Comparison of ENCODE assay signal across 1 cellular context in the genomic region with DNA sequence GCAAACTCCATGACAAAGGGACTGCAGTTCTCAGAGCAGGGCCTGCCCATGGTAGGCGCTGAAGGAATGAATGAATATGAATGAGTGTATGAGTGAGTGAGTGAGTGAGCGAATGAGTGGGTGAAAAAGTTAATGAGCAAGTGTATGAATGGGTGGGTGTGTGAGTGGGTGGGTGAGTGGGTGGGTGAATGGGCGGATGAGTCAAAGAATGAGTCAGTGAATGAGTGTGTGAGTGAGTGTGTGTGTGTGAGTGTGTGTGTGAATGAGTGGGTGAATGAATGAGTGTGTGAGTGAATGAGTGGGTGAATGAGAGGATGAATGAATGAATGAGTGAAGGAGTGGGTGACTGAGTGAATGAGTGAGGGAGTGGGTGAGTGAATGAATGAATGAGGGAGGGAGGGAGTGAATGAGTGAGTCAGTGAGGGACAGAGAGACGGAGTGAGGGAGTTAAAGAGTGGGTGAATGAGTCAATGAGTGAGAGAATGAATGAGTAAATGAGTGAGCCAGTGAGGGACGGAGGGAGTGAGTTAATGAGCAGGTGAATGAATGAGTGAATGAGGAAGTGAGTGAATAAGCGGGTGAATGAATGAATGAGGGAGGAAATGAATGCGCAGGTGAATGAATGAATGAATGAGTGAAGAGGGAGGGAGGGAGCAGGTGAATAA.
TF ChIP-seq lines count a peak whose summit lies in the region.

No MANE protein-coding gene starts in this region.

TF ChIP-seq in K562, 482 proteins besides CTCF, POLR2A, EP300 and RAD21 (continued from another document and continues in another):
- no peak for TF ChIP-seq CSDE1 (IDR thresholded peaks at IDR 0.05)
- TF ChIP-seq, protein P1, sequence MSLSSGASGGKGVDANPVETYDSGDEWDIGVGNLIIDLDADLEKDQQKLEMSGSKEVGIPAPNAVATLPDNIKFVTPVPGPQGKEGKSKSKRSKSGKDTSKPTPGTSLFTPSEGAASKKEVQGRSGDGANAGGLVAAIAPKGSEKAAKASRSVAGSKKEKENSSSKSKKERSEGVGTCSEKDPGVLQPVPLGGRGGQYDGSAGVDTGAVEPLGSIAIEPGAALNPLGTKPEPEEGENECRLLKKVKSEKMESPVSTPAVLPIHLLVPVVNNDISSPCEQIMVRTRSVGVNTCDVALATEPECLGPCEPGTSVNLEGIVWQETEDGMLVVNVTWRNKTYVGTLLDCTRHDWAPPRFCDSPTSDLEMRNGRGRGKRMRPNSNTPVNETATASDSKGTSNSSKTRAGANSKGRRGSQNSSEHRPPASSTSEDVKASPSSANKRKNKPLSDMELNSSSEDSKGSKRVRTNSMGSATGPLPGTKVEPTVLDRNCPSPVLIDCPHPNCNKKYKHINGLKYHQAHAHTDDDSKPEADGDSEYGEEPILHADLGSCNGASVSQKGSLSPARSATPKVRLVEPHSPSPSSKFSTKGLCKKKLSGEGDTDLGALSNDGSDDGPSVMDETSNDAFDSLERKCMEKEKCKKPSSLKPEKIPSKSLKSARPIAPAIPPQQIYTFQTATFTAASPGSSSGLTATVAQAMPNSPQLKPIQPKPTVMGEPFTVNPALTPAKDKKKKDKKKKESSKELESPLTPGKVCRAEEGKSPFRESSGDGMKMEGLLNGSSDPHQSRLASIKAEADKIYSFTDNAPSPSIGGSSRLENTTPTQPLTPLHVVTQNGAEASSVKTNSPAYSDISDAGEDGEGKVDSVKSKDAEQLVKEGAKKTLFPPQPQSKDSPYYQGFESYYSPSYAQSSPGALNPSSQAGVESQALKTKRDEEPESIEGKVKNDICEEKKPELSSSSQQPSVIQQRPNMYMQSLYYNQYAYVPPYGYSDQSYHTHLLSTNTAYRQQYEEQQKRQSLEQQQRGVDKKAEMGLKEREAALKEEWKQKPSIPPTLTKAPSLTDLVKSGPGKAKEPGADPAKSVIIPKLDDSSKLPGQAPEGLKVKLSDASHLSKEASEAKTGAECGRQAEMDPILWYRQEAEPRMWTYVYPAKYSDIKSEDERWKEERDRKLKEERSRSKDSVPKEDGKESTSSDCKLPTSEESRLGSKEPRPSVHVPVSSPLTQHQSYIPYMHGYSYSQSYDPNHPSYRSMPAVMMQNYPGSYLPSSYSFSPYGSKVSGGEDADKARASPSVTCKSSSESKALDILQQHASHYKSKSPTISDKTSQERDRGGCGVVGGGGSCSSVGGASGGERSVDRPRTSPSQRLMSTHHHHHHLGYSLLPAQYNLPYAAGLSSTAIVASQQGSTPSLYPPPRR (CRISPR knock-in tag; IDR thresholded peaks at IDR 0.05; ENCODE audit: borderline replicate concordance), result no peak
- no peak for TF ChIP-seq HDGF (IDR thresholded peaks at IDR 0.05)
- TF ChIP-seq ARID1B (IDR thresholded peaks at IDR 0.05), result peak; percentile 41
- no peak for TF ChIP-seq DIDO1 (tag; IDR thresholded peaks at IDR 0.05; ENCODE audit: low read depth)
- TF ChIP-seq L3MBTL2 (IDR thresholded peaks at IDR 0.05), result no peak
- no peak for TF ChIP-seq ZNF584 (CRISPR knock-in tag; IDR thresholded peaks at IDR 0.05; ENCODE audit: low read depth)
- no peak for TF ChIP-seq ZNF23 (CRISPR knock-in tag; IDR thresholded peaks at IDR 0.05)
- TF ChIP-seq ZNF780A (CRISPR knock-in tag; IDR thresholded peaks at IDR 0.05), result no peak
- TF ChIP-seq, protein P2, sequence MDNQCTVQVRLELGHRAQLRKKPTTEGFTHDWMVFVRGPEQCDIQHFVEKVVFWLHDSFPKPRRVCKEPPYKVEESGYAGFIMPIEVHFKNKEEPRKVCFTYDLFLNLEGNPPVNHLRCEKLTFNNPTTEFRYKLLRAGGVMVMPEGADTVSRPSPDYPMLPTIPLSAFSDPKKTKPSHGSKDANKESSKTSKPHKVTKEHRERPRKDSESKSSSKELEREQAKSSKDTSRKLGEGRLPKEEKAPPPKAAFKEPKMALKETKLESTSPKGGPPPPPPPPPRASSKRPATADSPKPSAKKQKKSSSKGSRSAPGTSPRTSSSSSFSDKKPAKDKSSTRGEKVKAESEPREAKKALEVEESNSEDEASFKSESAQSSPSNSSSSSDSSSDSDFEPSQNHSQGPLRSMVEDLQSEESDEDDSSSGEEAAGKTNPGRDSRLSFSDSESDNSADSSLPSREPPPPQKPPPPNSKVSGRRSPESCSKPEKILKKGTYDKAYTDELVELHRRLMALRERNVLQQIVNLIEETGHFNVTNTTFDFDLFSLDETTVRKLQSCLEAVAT (IDR thresholded peaks at IDR 0.05), result 0 out of 4 replicates have a peak, but pooled peaks have one; percentile 48 to 59
- TF ChIP-seq ZNF764 (CRISPR knock-in tag; IDR thresholded peaks at IDR 0.05; ENCODE audit: low read depth), result no peak
- no peak for TF ChIP-seq SMC3 (conservative IDR thresholded peaks at IDR 0.05; ENCODE audit: insufficient read depth, low read depth, low read length)
- TF ChIP-seq, protein P3, sequence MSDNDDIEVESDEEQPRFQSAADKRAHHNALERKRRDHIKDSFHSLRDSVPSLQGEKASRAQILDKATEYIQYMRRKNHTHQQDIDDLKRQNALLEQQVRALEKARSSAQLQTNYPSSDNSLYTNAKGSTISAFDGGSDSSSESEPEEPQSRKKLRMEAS (CRISPR knock-in tag; IDR thresholded peaks at IDR 0.05), result no peak
- TF ChIP-seq, protein P4, sequence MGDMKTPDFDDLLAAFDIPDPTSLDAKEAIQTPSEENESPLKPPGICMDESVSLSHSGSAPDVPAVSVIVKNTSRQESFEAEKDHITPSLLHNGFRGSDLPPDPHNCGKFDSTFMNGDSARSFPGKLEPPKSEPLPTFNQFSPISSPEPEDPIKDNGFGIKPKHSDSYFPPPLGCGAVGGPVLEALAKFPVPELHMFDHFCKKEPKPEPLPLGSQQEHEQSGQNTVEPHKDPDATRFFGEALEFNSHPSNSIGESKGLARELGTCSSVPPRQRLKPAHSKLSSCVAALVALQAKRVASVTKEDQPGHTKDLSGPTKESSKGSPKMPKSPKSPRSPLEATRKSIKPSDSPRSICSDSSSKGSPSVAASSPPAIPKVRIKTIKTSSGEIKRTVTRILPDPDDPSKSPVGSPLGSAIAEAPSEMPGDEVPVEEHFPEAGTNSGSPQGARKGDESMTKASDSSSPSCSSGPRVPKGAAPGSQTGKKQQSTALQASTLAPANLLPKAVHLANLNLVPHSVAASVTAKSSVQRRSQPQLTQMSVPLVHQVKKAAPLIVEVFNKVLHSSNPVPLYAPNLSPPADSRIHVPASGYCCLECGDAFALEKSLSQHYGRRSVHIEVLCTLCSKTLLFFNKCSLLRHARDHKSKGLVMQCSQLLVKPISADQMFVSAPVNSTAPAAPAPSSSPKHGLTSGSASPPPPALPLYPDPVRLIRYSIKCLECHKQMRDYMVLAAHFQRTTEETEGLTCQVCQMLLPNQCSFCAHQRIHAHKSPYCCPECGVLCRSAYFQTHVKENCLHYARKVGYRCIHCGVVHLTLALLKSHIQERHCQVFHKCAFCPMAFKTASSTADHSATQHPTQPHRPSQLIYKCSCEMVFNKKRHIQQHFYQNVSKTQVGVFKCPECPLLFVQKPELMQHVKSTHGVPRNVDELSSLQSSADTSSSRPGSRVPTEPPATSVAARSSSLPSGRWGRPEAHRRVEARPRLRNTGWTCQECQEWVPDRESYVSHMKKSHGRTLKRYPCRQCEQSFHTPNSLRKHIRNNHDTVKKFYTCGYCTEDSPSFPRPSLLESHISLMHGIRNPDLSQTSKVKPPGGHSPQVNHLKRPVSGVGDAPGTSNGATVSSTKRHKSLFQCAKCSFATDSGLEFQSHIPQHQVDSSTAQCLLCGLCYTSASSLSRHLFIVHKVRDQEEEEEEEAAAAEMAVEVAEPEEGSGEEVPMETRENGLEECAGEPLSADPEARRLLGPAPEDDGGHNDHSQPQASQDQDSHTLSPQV (IDR thresholded peaks at IDR 0.05), result no peak
- TF ChIP-seq EP400 (IDR thresholded peaks at IDR 0.05), result no peak
- no peak for TF ChIP-seq POU5F1 (IDR thresholded peaks at IDR 0.05; ENCODE audit: borderline replicate concordance, low read depth, low read length, partially characterized antibody)
- TF ChIP-seq ZNF57 (CRISPR knock-in tag; IDR thresholded peaks at IDR 0.05), result no peak
- TF ChIP-seq DPF2 (IDR thresholded peaks at IDR 0.05), result peak; percentile 76
- no peak for TF ChIP-seq ZZZ3 (IDR thresholded peaks at IDR 0.05)
- TF ChIP-seq, protein P5, sequence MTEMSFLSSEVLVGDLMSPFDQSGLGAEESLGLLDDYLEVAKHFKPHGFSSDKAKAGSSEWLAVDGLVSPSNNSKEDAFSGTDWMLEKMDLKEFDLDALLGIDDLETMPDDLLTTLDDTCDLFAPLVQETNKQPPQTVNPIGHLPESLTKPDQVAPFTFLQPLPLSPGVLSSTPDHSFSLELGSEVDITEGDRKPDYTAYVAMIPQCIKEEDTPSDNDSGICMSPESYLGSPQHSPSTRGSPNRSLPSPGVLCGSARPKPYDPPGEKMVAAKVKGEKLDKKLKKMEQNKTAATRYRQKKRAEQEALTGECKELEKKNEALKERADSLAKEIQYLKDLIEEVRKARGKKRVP (CRISPR knock-in tag; IDR thresholded peaks at IDR 0.05), result no peak
- TF ChIP-seq, protein P6, sequence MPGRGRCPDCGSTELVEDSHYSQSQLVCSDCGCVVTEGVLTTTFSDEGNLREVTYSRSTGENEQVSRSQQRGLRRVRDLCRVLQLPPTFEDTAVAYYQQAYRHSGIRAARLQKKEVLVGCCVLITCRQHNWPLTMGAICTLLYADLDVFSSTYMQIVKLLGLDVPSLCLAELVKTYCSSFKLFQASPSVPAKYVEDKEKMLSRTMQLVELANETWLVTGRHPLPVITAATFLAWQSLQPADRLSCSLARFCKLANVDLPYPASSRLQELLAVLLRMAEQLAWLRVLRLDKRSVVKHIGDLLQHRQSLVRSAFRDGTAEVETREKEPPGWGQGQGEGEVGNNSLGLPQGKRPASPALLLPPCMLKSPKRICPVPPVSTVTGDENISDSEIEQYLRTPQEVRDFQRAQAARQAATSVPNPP (IDR thresholded peaks at IDR 0.05; ENCODE audit: borderline replicate concordance, insufficient read depth, insufficient read length), result no peak
- no peak for TF ChIP-seq NFXL1 (CRISPR knock-in tag; IDR thresholded peaks at IDR 0.05)
- TF ChIP-seq, protein P7, sequence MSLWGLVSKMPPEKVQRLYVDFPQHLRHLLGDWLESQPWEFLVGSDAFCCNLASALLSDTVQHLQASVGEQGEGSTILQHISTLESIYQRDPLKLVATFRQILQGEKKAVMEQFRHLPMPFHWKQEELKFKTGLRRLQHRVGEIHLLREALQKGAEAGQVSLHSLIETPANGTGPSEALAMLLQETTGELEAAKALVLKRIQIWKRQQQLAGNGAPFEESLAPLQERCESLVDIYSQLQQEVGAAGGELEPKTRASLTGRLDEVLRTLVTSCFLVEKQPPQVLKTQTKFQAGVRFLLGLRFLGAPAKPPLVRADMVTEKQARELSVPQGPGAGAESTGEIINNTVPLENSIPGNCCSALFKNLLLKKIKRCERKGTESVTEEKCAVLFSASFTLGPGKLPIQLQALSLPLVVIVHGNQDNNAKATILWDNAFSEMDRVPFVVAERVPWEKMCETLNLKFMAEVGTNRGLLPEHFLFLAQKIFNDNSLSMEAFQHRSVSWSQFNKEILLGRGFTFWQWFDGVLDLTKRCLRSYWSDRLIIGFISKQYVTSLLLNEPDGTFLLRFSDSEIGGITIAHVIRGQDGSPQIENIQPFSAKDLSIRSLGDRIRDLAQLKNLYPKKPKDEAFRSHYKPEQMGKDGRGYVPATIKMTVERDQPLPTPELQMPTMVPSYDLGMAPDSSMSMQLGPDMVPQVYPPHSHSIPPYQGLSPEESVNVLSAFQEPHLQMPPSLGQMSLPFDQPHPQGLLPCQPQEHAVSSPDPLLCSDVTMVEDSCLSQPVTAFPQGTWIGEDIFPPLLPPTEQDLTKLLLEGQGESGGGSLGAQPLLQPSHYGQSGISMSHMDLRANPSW (CRISPR knock-in tag; IDR thresholded peaks at IDR 0.05), result no peak
- TF ChIP-seq NFYB (IDR thresholded peaks at IDR 0.05; ENCODE audit: extremely low read depth, insufficient read length), result no peak
- TF ChIP-seq HNRNPH1 (optimal IDR thresholded peaks at IDR 0.05; ENCODE audit: low read depth, low read length), result no peak
- no peak for TF ChIP-seq ZBTB17 (CRISPR knock-in tag; IDR thresholded peaks at IDR 0.05)
- TF ChIP-seq RBM14 (IDR thresholded peaks at IDR 0.05; ENCODE audit: borderline replicate concordance, insufficient read depth, low read depth, low read length), result no peak
- TF ChIP-seq CREBBP (IDR thresholded peaks at IDR 0.05; ENCODE audit: low read depth, low read length), result no peak
- TF ChIP-seq MAFK (IDR thresholded peaks at IDR 0.05; ENCODE audit: low read length), result no peak
- TF ChIP-seq, protein P8, sequence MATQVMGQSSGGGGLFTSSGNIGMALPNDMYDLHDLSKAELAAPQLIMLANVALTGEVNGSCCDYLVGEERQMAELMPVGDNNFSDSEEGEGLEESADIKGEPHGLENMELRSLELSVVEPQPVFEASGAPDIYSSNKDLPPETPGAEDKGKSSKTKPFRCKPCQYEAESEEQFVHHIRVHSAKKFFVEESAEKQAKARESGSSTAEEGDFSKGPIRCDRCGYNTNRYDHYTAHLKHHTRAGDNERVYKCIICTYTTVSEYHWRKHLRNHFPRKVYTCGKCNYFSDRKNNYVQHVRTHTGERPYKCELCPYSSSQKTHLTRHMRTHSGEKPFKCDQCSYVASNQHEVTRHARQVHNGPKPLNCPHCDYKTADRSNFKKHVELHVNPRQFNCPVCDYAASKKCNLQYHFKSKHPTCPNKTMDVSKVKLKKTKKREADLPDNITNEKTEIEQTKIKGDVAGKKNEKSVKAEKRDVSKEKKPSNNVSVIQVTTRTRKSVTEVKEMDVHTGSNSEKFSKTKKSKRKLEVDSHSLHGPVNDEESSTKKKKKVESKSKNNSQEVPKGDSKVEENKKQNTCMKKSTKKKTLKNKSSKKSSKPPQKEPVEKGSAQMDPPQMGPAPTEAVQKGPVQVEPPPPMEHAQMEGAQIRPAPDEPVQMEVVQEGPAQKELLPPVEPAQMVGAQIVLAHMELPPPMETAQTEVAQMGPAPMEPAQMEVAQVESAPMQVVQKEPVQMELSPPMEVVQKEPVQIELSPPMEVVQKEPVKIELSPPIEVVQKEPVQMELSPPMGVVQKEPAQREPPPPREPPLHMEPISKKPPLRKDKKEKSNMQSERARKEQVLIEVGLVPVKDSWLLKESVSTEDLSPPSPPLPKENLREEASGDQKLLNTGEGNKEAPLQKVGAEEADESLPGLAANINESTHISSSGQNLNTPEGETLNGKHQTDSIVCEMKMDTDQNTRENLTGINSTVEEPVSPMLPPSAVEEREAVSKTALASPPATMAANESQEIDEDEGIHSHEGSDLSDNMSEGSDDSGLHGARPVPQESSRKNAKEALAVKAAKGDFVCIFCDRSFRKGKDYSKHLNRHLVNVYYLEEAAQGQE (CRISPR knock-in tag; IDR thresholded peaks at IDR 0.05; ENCODE audit: low read depth), result no peak
- TF ChIP-seq BRD9 (IDR thresholded peaks at IDR 0.05; ENCODE audit: low read depth, partially characterized antibody), result no peak
- TF ChIP-seq FOXJ3 (CRISPR knock-in tag; IDR thresholded peaks at IDR 0.05), result no peak
- TF ChIP-seq MYC (IDR thresholded peaks at IDR 0.05; ENCODE audit: low read depth, low read length), result no peak
- TF ChIP-seq MYC (CRISPR knock-in tag; IDR thresholded peaks at IDR 0.05; ENCODE audit: borderline replicate concordance, low read depth), result no peak
- no peak for TF ChIP-seq GABPA (tag; conservative IDR thresholded peaks at IDR 0.05; ENCODE audit: low read depth)
- no peak for TF ChIP-seq ZNF124 (CRISPR knock-in tag; IDR thresholded peaks at IDR 0.05)
- no peak for TF ChIP-seq SIX5 (IDR thresholded peaks at IDR 0.05; ENCODE audit: borderline replicate concordance in 1 of 2, insufficient read depth in 1 of 2, low read depth in 1 of 2, low read length in 2 of 2)
- TF ChIP-seq FOSL1 (tag; conservative IDR thresholded peaks at IDR 0.05), result peak; percentile 42; the same call in 1 of the 2 replicates
- TF ChIP-seq TSC22D4 (tag; IDR thresholded peaks at IDR 0.05), result peak; percentile 98
- TF ChIP-seq SUPT5H (IDR thresholded peaks at IDR 0.05), result no peak
- no peak for TF ChIP-seq CBX2 (IDR thresholded peaks at IDR 0.05; ENCODE audit: insufficient read depth, low read length, poor library complexity, severe bottlenecking)
